In the genomic region with DNA sequence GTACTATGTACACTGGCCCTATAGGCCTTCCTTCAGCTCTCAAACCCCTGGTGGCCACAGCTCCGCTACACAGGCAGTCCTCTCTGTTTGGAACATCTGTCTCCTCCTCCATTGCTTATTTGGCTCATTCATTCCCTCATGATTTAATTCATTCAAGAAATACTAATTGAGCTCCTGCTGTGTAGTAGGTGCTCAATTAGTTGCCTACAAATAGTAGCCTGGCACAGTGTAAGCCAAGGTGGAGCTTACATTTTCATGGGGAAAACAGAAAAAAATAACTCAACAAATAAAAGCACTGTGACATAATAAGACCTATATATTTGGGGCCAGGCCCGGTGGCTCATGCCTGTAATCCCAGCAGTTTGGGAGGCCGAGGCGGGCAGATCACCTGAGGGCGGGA, we compare ENCODE assay signal across 29 cellular contexts. TPM values are rescaled to one million over a fixed set of nuclear protein-coding genes. Genes with fewer than 3 reads are reported as not detected.
A peak's percentile ranks its signal among the peaks of the same experiment; 100 is the strongest.
DNase-seq lines count a peak whose midpoint lies in the region; ATAC-seq, FAIRE-seq and TF ChIP-seq lines count a peak whose summit lies in the region.
"Had no signal": no experiment of that assay in that cellular context is flagged by ENCODE, and none has a peak within 500 bp of the region (broad histone marks: within the 10 kb centered on the region; RNA-seq: fewer than 3 reads in every experiment).

No MANE protein-coding gene starts in this region.

- TF ChIP-seq CTCF in progenitor cell of endocrine pancreas (IDR thresholded peaks at IDR 0.05; ENCODE audit: unreplicated experiment) (peak; percentile 11), kidney (IDR thresholded peaks at IDR 0.05; ENCODE audit: borderline replicate concordance, extremely low read depth, insufficient read depth) (no peak)

- no peaks in the 10 kb centered on the region for H3K9me3 ChIP-seq in kidney (ENCODE audit: control insufficient read depth in 1 of 2, low read length in 2 of 2)
- H3K9me3 ChIP-seq: BE2C, Caco-2 had no signal

- H3K9me3 Mint-ChIP-seq in activated T-cell treated with anti-CD3 and anti-CD28 coated beads, Interleukin-2, amount 50 U/mL, for 24 hours, result no peaks in the 10 kb centered on the region
- no peaks in the 10 kb centered on the region for H3K9me3 Mint-ChIP-seq in activated naive CD8-positive, alpha-beta T cell treated with anti-CD3 and anti-CD28 coated beads, Interleukin-2, amount 10 ng/mL, durations not matched to agents 7 days and 5 days
- H3K9me3 Mint-ChIP-seq in progenitor cell of endocrine pancreas (ENCODE audit: low read depth), result no peaks in the 10 kb centered on the region
- H3K9me3 Mint-ChIP-seq: CD4-positive, CD25-positive, alpha-beta regulatory T cell had no signal

- peak overlapping the region; percentile 59 for H3K27ac Mint-ChIP-seq in activated T-cell treated with anti-CD3 and anti-CD28 coated beads, Interleukin-2, amount 50 U/mL, for 24 hours
- H3K27ac Mint-ChIP-seq in activated naive CD8-positive, alpha-beta T cell treated with anti-CD3 and anti-CD28 coated beads, Interleukin-2, amount 10 ng/mL, durations not matched to agents 7 days and 5 days, result peak overlapping the region; percentile 68
- peak overlapping the region; percentile 62 for H3K27ac Mint-ChIP-seq in progenitor cell of endocrine pancreas
- H3K27ac Mint-ChIP-seq: CD4-positive, CD25-positive, alpha-beta regulatory T cell had no signal

- no peak overlapping the region for H3K4me3 ChIP-seq in kidney (ENCODE audit: low read length in 2 of 2)
- H3K4me3 ChIP-seq: GM12878 had no signal

- no peak for DNase-seq in activated T-cell treated with anti-CD3 and anti-CD28 coated beads, Interleukin-2, amount 50 U/mL, for 24 hours
- no peak for DNase-seq in activated T-cell treated with anti-CD3 and anti-CD28 coated beads, Interleukin-2, amount 50 U/mL, for 1 hour
- DNase-seq in NAMALWA (ENCODE audit: low spot score), result peak; percentile 45
- no peak for DNase-seq in activated naive CD8-positive, alpha-beta T cell treated with anti-CD3 and anti-CD28 coated beads, Interleukin-2, amount 10 ng/mL, durations not matched to agents 7 days and 5 days
- DNase-seq in progenitor cell of endocrine pancreas (ENCODE audit: low spot score, unreplicated experiment), result no peak
- DNase-seq in kidney, result no peak
- no peak for DNase-seq in HT-29 (ENCODE audit: low spot score)
- no peak for DNase-seq in SHP77 (lab: John Stamatoyannopoulos, UW)
- DNase-seq: BE2C; Caco-2; CD4-positive, CD25-positive, alpha-beta regulatory T cell; DMS53; EL; IMR-90; NCI-H1092; NCI-H1436 treated with DMSO at 0.1 percent for 48 hours; NCI-H2029; NCI-H2171 treated with DMSO at 0.1 percent for 48 hours; NCI-H748 treated with DMSO at 0.1 percent for 48 hours; OCI-M1; SIG-M5 had no signal

- H3K4me3 Mint-ChIP-seq in activated T-cell treated with anti-CD3 and anti-CD28 coated beads, Interleukin-2, amount 50 U/mL, for 24 hours, result no peak overlapping the region
- H3K4me3 Mint-ChIP-seq in activated naive CD8-positive, alpha-beta T cell treated with anti-CD3 and anti-CD28 coated beads, Interleukin-2, amount 10 ng/mL, durations not matched to agents 7 days and 5 days, result no peak overlapping the region
- peak overlapping the region; percentile 35 for H3K4me3 Mint-ChIP-seq in progenitor cell of endocrine pancreas (ENCODE audit: low read depth)

- no peaks in the 10 kb centered on the region for H3K27me3 Mint-ChIP-seq in activated T-cell treated with anti-CD3 and anti-CD28 coated beads, Interleukin-2, amount 50 U/mL, for 24 hours
- peaks cover 2% of the 10 kb centered on the region for H3K27me3 Mint-ChIP-seq in activated naive CD8-positive, alpha-beta T cell treated with anti-CD3 and anti-CD28 coated beads, Interleukin-2, amount 10 ng/mL, durations not matched to agents 7 days and 5 days
- no peaks in the 10 kb centered on the region for H3K27me3 Mint-ChIP-seq in progenitor cell of endocrine pancreas

- H3K36me3 Mint-ChIP-seq in activated T-cell treated with anti-CD3 and anti-CD28 coated beads, Interleukin-2, amount 50 U/mL, for 24 hours (ENCODE audit: low read depth), result peaks cover 71% of the 10 kb centered on the region
- H3K36me3 Mint-ChIP-seq in activated naive CD8-positive, alpha-beta T cell treated with anti-CD3 and anti-CD28 coated beads, Interleukin-2, amount 10 ng/mL, durations not matched to agents 7 days and 5 days, result peaks cover 11% of the 10 kb centered on the region
- peaks cover 5% of the 10 kb centered on the region for H3K36me3 Mint-ChIP-seq in progenitor cell of endocrine pancreas (ENCODE audit: insufficient read depth)

- no peak overlapping the region for H3K9ac ChIP-seq in kidney (ENCODE audit: low read length in 2 of 2)

- intact Hi-C loops in kidney (cut with DNase I), result no loop called here

- no peak for FAIRE-seq in kidney (lab: Jason Lieb, UNC)
- FAIRE-seq: A204.1, GM12878, HTR-8/SVneo had no signal

- POLR2A ChIA-PET in activated naive CD8-positive, alpha-beta T cell treated with anti-CD3 and anti-CD28 coated beads, Interleukin-2, amount 10 ng/mL, durations not matched to agents 7 days and 5 days (lab: Charles Lee), result no interaction called here

- ATAC-seq in activated naive CD8-positive, alpha-beta T cell treated with anti-CD3 and anti-CD28 coated beads, Interleukin-2, amount 10 ng/mL, durations not matched to agents 7 days and 5 days (ENCODE audit: low read depth), result no peak
- ATAC-seq: GM12878 had no signal

- peaks cover 16 to 17% of the 10 kb centered on the region in 2 donors for H3K4me1 ChIP-seq in kidney (ENCODE audit: control insufficient read depth in 1 of 2, insufficient read depth in 1 of 2, low read depth in 1 of 2, low read length in 2 of 2)

- no peaks in the 10 kb centered on the region for H3K36me3 ChIP-seq in kidney (ENCODE audit: control insufficient read depth in 1 of 2, insufficient read depth in 2 of 2, low read length in 2 of 2)
- H3K36me3 ChIP-seq: BE2C had no signal

- H3K4me1 Mint-ChIP-seq in activated T-cell treated with anti-CD3 and anti-CD28 coated beads, Interleukin-2, amount 50 U/mL, for 24 hours (ENCODE audit: low read depth), result peaks cover 54% of the 10 kb centered on the region
- H3K4me1 Mint-ChIP-seq in activated naive CD8-positive, alpha-beta T cell treated with anti-CD3 and anti-CD28 coated beads, Interleukin-2, amount 10 ng/mL, durations not matched to agents 7 days and 5 days, result peaks cover 36% of the 10 kb centered on the region
- peaks cover 15% of the 10 kb centered on the region for H3K4me1 Mint-ChIP-seq in progenitor cell of endocrine pancreas (ENCODE audit: low read depth)

- no peak overlapping the region for H3K27ac ChIP-seq in kidney (ENCODE audit: low read depth in 2 of 2, low read length in 2 of 2)
- H3K27ac ChIP-seq: HL-60 had no signal

RNA-seq across cellular contexts. Expression of gene FIS1, which starts 3.4 kb away (rescaled TPM):
- 100 to 1,000 TPM in 1 of 2 experiments, 10 to 100 TPM in 1; 91.7 to 106 TPM for total RNA-seq in activated naive CD8-positive, alpha-beta T cell treated with anti-CD3 and anti-CD28 coated beads, Interleukin-2, amount 10 ng/mL, durations not matched to agents 7 days and 5 days
- total RNA-seq in progenitor cell of endocrine pancreas, result 118 and 124 TPM in 2 replicates
- 180 TPM for total RNA-seq in kidney
- polyA plus RNA-seq in kidney (ENCODE audit: insufficient read depth, low read depth, low replicate concordance), result 472 TPM
- 377 and 384 TPM in 2 replicates for total RNA-seq in HT-29 (2014; rRNA removed; shearing (Covaris generic))

RNA-seq across cellular contexts. Expression of gene CLDN15, which starts 10.7 kb away (rescaled TPM):
- 10 to 100 TPM; 26.6 to 30.1 TPM for total RNA-seq in activated naive CD8-positive, alpha-beta T cell treated with anti-CD3 and anti-CD28 coated beads, Interleukin-2, amount 10 ng/mL, durations not matched to agents 7 days and 5 days
- 21.2 and 22.8 TPM in 2 replicates for total RNA-seq in progenitor cell of endocrine pancreas
- total RNA-seq in kidney, result 11.9 TPM
- polyA plus RNA-seq in kidney (ENCODE audit: insufficient read depth, low read depth, low replicate concordance), result 13.3 TPM
- total RNA-seq in HT-29 (2014; rRNA removed; shearing (Covaris generic)), result 14.7 and 15.1 TPM in 2 replicates

RNA-seq across cellular contexts. Expression of gene ZNHIT1, which starts 30.3 kb away (rescaled TPM):
- total RNA-seq in activated naive CD8-positive, alpha-beta T cell treated with anti-CD3 and anti-CD28 coated beads, Interleukin-2, amount 10 ng/mL, durations not matched to agents 7 days and 5 days, result 10 to 100 TPM; 54.2 to 55.8 TPM
- total RNA-seq in progenitor cell of endocrine pancreas (60.2 and 62.2 TPM in 2 replicates), kidney (74.9 TPM)
- 208 TPM for polyA plus RNA-seq in kidney (ENCODE audit: insufficient read depth, low read depth, low replicate concordance)
- 180 and 189 TPM in 2 replicates for total RNA-seq in HT-29 (2014; rRNA removed; shearing (Covaris generic))

RNA-seq across cellular contexts. Expression of gene PLOD3, which starts 30.9 kb away (rescaled TPM):
- 10 to 100 TPM; 48.9 to 51.0 TPM for total RNA-seq in activated naive CD8-positive, alpha-beta T cell treated with anti-CD3 and anti-CD28 coated beads, Interleukin-2, amount 10 ng/mL, durations not matched to agents 7 days and 5 days
- total RNA-seq in progenitor cell of endocrine pancreas (89.8 and 94.4 TPM in 2 replicates), kidney (78.8 TPM)
- 53.5 TPM for polyA plus RNA-seq in kidney (ENCODE audit: insufficient read depth, low read depth, low replicate concordance)
- total RNA-seq in HT-29 (2014; rRNA removed; shearing (Covaris generic)), result 245 and 252 TPM in 2 replicates

RNA-seq across cellular contexts. Expression of gene MOGAT3, which starts 47.4 kb away (rescaled TPM):
- total RNA-seq in activated naive CD8-positive, alpha-beta T cell treated with anti-CD3 and anti-CD28 coated beads, Interleukin-2, amount 10 ng/mL, durations not matched to agents 7 days and 5 days, result not detected
- total RNA-seq in progenitor cell of endocrine pancreas, result not detected in 2 replicates
- 0.25 TPM for total RNA-seq in kidney
- polyA plus RNA-seq in kidney (ENCODE audit: insufficient read depth, low read depth, low replicate concordance), result 0.37 TPM
- 6.7 and 8.2 TPM in 2 replicates for total RNA-seq in HT-29 (2014; rRNA removed; shearing (Covaris generic))
- total RNA-seq: CD4-positive, CD25-positive, alpha-beta regulatory T cell; GM12878; H4; IMR-90; MCF 10A; NCI-H460; RPMI7951 had no signal
- polyA plus RNA-seq: CD4-positive, CD25-positive, alpha-beta regulatory T cell; IMR-90 had no signal
